Comparison of ENCODE assay signal across 2 cellular contexts in the genomic region with DNA sequence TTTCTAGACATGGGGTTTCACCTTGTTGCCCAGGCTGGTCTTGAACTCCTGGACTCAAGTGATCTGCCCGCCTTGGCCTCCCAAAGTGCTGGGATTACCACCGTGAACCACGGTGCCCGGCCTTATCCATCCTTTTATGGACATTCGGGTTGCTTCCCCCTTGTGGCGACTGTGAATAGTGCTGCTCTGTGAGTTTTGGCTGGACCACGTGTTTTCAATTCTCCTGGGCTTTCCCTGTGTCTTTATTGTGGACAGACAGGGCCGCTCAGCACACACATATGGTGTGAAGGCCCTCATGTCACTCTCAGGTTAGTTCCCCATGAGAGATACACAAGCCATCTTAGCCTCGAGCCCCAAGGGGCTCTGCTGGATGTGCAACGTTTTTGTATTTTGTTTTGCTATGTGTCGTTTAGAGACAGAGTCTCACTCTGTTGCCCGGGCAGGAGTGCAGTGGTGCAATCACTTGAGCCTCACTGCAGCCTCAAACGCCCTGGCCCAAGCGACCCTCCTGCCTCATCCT.
TF ChIP-seq lines count a peak whose summit lies in the region.

No MANE protein-coding gene starts in this region.

TF ChIP-seq in GM12891, 5 proteins besides CTCF, POLR2A, EP300 and RAD21:
- TF ChIP-seq POU2F2 (IDR thresholded peaks at IDR 0.05; ENCODE audit: low read depth, low read length) (no peak), SPI1 (IDR thresholded peaks at IDR 0.05; ENCODE audit: low read depth, low read length) (no peak), POLR2AphosphoS5 (IDR thresholded peaks at IDR 0.05; ENCODE audit: low read depth, low read length) (no peak), TAF1 (IDR thresholded peaks at IDR 0.05; ENCODE audit: low read depth, low read length) (no peak), PAX5 (IDR thresholded peaks at IDR 0.05; ENCODE audit: insufficient read depth, low read length, severe bottlenecking) (no peak)

TF ChIP-seq in HepG2, 621 proteins besides CTCF, POLR2A, EP300 and RAD21 (continues in another document):
- no peak for TF ChIP-seq ZNF775 (CRISPR knock-in tag; IDR thresholded peaks at IDR 0.05; ENCODE audit: borderline replicate concordance)
- no peak for TF ChIP-seq ZBTB7B (CRISPR knock-in tag; IDR thresholded peaks at IDR 0.05)
- peak; percentile 17 to 41; a peak in 1 of 4 replicates for TF ChIP-seq MAFK (conservative IDR thresholded peaks at IDR 0.05 in 1 of 2, IDR thresholded peaks at IDR 0.05 in 1 of 2; ENCODE audit: low read length in 2 of 2)
- TF ChIP-seq SOX6 (IDR thresholded peaks at IDR 0.05): no peak
- TF ChIP-seq SOX6 (CRISPR knock-in tag; IDR thresholded peaks at IDR 0.05): peak; percentile 28; the same call in 1 of the 2 replicates
- TF ChIP-seq, protein P1, sequence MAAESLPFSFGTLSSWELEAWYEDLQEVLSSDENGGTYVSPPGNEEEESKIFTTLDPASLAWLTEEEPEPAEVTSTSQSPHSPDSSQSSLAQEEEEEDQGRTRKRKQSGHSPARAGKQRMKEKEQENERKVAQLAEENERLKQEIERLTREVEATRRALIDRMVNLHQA (CRISPR knock-in tag; IDR thresholded peaks at IDR 0.05): no peak
- 0 out of 2 replicates have a peak, but pooled peaks have one; percentile 24 for TF ChIP-seq ZC3H13 (CRISPR knock-in tag; IDR thresholded peaks at IDR 0.05)
- no peak for TF ChIP-seq DNMT3B (CRISPR knock-in tag; conservative IDR thresholded peaks at IDR 0.05)
- TF ChIP-seq, protein P2, sequence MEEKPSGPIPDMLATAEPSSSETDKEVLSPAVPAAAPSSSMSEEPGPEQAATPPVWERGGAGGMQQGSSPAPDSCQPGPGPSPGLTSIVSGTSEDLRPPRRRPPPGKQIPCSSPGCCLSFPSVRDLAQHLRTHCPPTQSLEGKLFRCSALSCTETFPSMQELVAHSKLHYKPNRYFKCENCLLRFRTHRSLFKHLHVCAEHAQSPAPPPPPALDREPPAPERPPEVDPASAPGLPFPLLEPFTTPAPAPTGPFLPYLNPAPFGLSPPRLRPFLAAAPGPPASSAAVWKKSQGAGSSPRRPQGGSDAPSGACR (CRISPR knock-in tag; IDR thresholded peaks at IDR 0.05): no peak
- TF ChIP-seq CEBPZ (IDR thresholded peaks at IDR 0.05; ENCODE audit: low read length): no peak
- TF ChIP-seq ZNF780A (CRISPR knock-in tag; IDR thresholded peaks at IDR 0.05): no peak
- TF ChIP-seq KMT2B (CRISPR knock-in tag; IDR thresholded peaks at IDR 0.05): no peak
- TF ChIP-seq, protein P3, sequence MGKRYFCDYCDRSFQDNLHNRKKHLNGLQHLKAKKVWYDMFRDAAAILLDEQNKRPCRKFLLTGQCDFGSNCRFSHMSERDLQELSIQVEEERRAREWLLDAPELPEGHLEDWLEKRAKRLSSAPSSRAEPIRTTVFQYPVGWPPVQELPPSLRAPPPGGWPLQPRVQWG (CRISPR knock-in tag; IDR thresholded peaks at IDR 0.05; ENCODE audit: borderline replicate concordance, low read depth): no peak
- TF ChIP-seq KDM5B (CRISPR knock-in tag; IDR thresholded peaks at IDR 0.05; ENCODE audit: borderline replicate concordance): no peak
- TF ChIP-seq RNF219 (CRISPR knock-in tag; IDR thresholded peaks at IDR 0.05): no peak
- TF ChIP-seq ZNF292 (CRISPR knock-in tag; IDR thresholded peaks at IDR 0.05; ENCODE audit: borderline replicate concordance, low read depth): no peak
- TF ChIP-seq, protein P4, sequence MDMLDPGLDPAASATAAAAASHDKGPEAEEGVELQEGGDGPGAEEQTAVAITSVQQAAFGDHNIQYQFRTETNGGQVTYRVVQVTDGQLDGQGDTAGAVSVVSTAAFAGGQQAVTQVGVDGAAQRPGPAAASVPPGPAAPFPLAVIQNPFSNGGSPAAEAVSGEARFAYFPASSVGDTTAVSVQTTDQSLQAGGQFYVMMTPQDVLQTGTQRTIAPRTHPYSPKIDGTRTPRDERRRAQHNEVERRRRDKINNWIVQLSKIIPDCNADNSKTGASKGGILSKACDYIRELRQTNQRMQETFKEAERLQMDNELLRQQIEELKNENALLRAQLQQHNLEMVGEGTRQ (IDR thresholded peaks at IDR 0.05; ENCODE audit: low read depth, low read length): 0 out of 2 replicates have a peak, but pooled peaks have one; percentile 25
- TF ChIP-seq, protein P4 (CRISPR knock-in tag; IDR thresholded peaks at IDR 0.05; ENCODE audit: borderline replicate concordance): peak; percentile 89
- TF ChIP-seq, protein P5, sequence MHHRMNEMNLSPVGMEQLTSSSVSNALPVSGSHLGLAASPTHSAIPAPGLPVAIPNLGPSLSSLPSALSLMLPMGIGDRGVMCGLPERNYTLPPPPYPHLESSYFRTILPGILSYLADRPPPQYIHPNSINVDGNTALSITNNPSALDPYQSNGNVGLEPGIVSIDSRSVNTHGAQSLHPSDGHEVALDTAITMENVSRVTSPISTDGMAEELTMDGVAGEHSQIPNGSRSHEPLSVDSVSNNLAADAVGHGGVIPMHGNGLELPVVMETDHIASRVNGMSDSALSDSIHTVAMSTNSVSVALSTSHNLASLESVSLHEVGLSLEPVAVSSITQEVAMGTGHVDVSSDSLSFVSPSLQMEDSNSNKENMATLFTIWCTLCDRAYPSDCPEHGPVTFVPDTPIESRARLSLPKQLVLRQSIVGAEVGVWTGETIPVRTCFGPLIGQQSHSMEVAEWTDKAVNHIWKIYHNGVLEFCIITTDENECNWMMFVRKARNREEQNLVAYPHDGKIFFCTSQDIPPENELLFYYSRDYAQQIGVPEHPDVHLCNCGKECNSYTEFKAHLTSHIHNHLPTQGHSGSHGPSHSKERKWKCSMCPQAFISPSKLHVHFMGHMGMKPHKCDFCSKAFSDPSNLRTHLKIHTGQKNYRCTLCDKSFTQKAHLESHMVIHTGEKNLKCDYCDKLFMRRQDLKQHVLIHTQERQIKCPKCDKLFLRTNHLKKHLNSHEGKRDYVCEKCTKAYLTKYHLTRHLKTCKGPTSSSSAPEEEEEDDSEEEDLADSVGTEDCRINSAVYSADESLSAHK (CRISPR knock-in tag; IDR thresholded peaks at IDR 0.05; ENCODE audit: borderline replicate concordance): no peak
- TF ChIP-seq, protein P6, sequence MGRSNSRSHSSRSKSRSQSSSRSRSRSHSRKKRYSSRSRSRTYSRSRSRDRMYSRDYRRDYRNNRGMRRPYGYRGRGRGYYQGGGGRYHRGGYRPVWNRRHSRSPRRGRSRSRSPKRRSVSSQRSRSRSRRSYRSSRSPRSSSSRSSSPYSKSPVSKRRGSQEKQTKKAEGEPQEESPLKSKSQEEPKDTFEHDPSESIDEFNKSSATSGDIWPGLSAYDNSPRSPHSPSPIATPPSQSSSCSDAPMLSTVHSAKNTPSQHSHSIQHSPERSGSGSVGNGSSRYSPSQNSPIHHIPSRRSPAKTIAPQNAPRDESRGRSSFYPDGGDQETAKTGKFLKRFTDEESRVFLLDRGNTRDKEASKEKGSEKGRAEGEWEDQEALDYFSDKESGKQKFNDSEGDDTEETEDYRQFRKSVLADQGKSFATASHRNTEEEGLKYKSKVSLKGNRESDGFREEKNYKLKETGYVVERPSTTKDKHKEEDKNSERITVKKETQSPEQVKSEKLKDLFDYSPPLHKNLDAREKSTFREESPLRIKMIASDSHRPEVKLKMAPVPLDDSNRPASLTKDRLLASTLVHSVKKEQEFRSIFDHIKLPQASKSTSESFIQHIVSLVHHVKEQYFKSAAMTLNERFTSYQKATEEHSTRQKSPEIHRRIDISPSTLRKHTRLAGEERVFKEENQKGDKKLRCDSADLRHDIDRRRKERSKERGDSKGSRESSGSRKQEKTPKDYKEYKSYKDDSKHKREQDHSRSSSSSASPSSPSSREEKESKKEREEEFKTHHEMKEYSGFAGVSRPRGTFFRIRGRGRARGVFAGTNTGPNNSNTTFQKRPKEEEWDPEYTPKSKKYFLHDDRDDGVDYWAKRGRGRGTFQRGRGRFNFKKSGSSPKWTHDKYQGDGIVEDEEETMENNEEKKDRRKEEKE (IDR thresholded peaks at IDR 0.05): no peak
- TF ChIP-seq ZNF329 (CRISPR knock-in tag; IDR thresholded peaks at IDR 0.05; ENCODE audit: low read depth): no peak
- no peak for TF ChIP-seq ZNF607 (CRISPR knock-in tag; IDR thresholded peaks at IDR 0.05; ENCODE audit: borderline replicate concordance)
- no peak for TF ChIP-seq SNRNP70 (IDR thresholded peaks at IDR 0.05; ENCODE audit: low read depth, low read length)
- TF ChIP-seq GABPA (IDR thresholded peaks at IDR 0.05; ENCODE audit: low read depth, low read length): no peak
- TF ChIP-seq GABPA (CRISPR knock-in tag; IDR thresholded peaks at IDR 0.05; ENCODE audit: low read depth): no peak
- TF ChIP-seq ZNF850 (CRISPR knock-in tag; conservative IDR thresholded peaks at IDR 0.05): no peak
- no peak for TF ChIP-seq SMAD9 (CRISPR knock-in tag; IDR thresholded peaks at IDR 0.05)
- TF ChIP-seq FIP1L1 (IDR thresholded peaks at IDR 0.05; ENCODE audit: borderline replicate concordance, insufficient read depth, low read depth, low read length): no peak
- TF ChIP-seq NKX3-1 (CRISPR knock-in tag; IDR thresholded peaks at IDR 0.05): no peak
- no peak for TF ChIP-seq CSRNP2 (CRISPR knock-in tag; conservative IDR thresholded peaks at IDR 0.05; ENCODE audit: low read depth)
- no peak for TF ChIP-seq U2AF2 (IDR thresholded peaks at IDR 0.05; ENCODE audit: low read depth, low read length)
- TF ChIP-seq ZNF563 (CRISPR knock-in tag; IDR thresholded peaks at IDR 0.05): no peak
- no peak for TF ChIP-seq KLF13 (CRISPR knock-in tag; IDR thresholded peaks at IDR 0.05)
- TF ChIP-seq ZNF768 (CRISPR knock-in tag; IDR thresholded peaks at IDR 0.05): no peak
- TF ChIP-seq ZNF570 (CRISPR knock-in tag; IDR thresholded peaks at IDR 0.05; ENCODE audit: borderline replicate concordance): no peak
- TF ChIP-seq, protein P7, sequence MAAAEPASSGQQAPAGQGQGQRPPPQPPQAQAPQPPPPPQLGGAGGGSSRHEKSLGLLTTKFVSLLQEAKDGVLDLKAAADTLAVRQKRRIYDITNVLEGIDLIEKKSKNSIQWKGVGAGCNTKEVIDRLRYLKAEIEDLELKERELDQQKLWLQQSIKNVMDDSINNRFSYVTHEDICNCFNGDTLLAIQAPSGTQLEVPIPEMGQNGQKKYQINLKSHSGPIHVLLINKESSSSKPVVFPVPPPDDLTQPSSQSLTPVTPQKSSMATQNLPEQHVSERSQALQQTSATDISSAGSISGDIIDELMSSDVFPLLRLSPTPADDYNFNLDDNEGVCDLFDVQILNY (CRISPR knock-in tag; conservative IDR thresholded peaks at IDR 0.05): no peak
- TF ChIP-seq MEIS1 (CRISPR knock-in tag; IDR thresholded peaks at IDR 0.05; ENCODE audit: borderline replicate concordance): no peak
- no peak for TF ChIP-seq SP1 (IDR thresholded peaks at IDR 0.05)
- TF ChIP-seq SP1 (CRISPR knock-in tag; IDR thresholded peaks at IDR 0.05): no peak
- no peak for TF ChIP-seq ZNF264 (CRISPR knock-in tag; IDR thresholded peaks at IDR 0.05)
- TF ChIP-seq BHLHE40 (IDR thresholded peaks at IDR 0.05; ENCODE audit: low read length): no peak
- TF ChIP-seq ZNF781 (CRISPR knock-in tag; IDR thresholded peaks at IDR 0.05; ENCODE audit: borderline replicate concordance, not compliant biosample characterization): no peak
- no peak for TF ChIP-seq ZNF678 (CRISPR knock-in tag; IDR thresholded peaks at IDR 0.05)
- TF ChIP-seq ZNF598 (CRISPR knock-in tag; IDR thresholded peaks at IDR 0.05; ENCODE audit: borderline replicate concordance): no peak
- no peak for TF ChIP-seq PHF5A (CRISPR knock-in tag; IDR thresholded peaks at IDR 0.05; ENCODE audit: low read depth, unreplicated experiment)
